23 cellular contexts compared by ENCODE assay signal in genomic region chr15:77091072-77091471, GRCh38.
"Had no signal": no experiment of that assay in that cellular context is flagged by ENCODE, and none has a peak within 500 bp of the region (broad histone marks: within the 10 kb centered on the region; RNA-seq: fewer than 3 reads in every experiment).

No MANE protein-coding gene starts in this region.

- H3K27ac Mint-ChIP-seq: dendritic cell treated with granulocyte-macrophage colony-stimulating factor and Interleukin-4, amounts not matched to agents 40 ng/mL and 50 ng/mL, for 4 days; effector memory CD8-positive, alpha-beta T cell; endodermal cell; mesothelial cell of epicardium had no signal

- H3K36me3 Mint-ChIP-seq: mesothelial cell of epicardium had no signal

- ATAC-seq: effector memory CD8-positive, alpha-beta T cell; esophagus mucosa; gastrocnemius medialis; heart right ventricle; left colon; left lobe of liver; left ventricle myocardium superior; lower lobe of right lung; mucosa of descending colon had no signal

- H3K9me3 ChIP-seq: colonic mucosa, esophagus squamous epithelium, gastrocnemius medialis, heart right ventricle, lower lobe of right lung, mucosa of descending colon had no signal

- H3K9me3 Mint-ChIP-seq: dendritic cell treated with granulocyte-macrophage colony-stimulating factor and Interleukin-4, amounts not matched to agents 40 ng/mL and 50 ng/mL, for 4 days; effector memory CD8-positive, alpha-beta T cell; endodermal cell; mesothelial cell of epicardium had no signal

- H3K27me3 Mint-ChIP-seq: dendritic cell treated with granulocyte-macrophage colony-stimulating factor and Interleukin-4, amounts not matched to agents 40 ng/mL and 50 ng/mL, for 4 days; effector memory CD8-positive, alpha-beta T cell had no signal

- H3K36me3 ChIP-seq: colonic mucosa, esophagus squamous epithelium, gastrocnemius medialis, heart right ventricle, lower lobe of right lung had no signal

- H3K4me3 Mint-ChIP-seq: dendritic cell treated with granulocyte-macrophage colony-stimulating factor and Interleukin-4, amounts not matched to agents 40 ng/mL and 50 ng/mL, for 4 days; effector memory CD8-positive, alpha-beta T cell; endodermal cell; mesothelial cell of epicardium had no signal

- H3K27ac ChIP-seq: colonic mucosa, epithelial cell of prostate, esophagus squamous epithelium, gastrocnemius medialis, heart right ventricle, lower lobe of right lung had no signal

- H3K4me1 ChIP-seq: colonic mucosa, esophagus squamous epithelium, gastrocnemius medialis, heart right ventricle, lower lobe of right lung had no signal

- H3K4me3 ChIP-seq: colonic mucosa, esophagus squamous epithelium, gastrocnemius medialis, heart right ventricle, lower lobe of right lung, mucosa of descending colon had no signal

- H3K27me3 ChIP-seq: colonic mucosa, esophagus squamous epithelium, gastrocnemius medialis, heart right ventricle had no signal

- H3K4me1 Mint-ChIP-seq: endodermal cell had no signal

- DNase-seq: colonic mucosa; cortex of kidney; effector CD8-positive, alpha-beta T cell; effector memory CD8-positive, alpha-beta T cell; endodermal cell; erythroblast; esophagus squamous epithelium; foreskin fibroblast; foreskin melanocyte; gastrocnemius medialis; glutamatergic neuron; heart right ventricle; hippocampal formation; left colon; left ventricle myocardium superior; lower lobe of right lung; mesenchymal stem cell; mucosa of descending colon had no signal
